9 cellular contexts compared by ENCODE assay signal in the genomic region with DNA sequence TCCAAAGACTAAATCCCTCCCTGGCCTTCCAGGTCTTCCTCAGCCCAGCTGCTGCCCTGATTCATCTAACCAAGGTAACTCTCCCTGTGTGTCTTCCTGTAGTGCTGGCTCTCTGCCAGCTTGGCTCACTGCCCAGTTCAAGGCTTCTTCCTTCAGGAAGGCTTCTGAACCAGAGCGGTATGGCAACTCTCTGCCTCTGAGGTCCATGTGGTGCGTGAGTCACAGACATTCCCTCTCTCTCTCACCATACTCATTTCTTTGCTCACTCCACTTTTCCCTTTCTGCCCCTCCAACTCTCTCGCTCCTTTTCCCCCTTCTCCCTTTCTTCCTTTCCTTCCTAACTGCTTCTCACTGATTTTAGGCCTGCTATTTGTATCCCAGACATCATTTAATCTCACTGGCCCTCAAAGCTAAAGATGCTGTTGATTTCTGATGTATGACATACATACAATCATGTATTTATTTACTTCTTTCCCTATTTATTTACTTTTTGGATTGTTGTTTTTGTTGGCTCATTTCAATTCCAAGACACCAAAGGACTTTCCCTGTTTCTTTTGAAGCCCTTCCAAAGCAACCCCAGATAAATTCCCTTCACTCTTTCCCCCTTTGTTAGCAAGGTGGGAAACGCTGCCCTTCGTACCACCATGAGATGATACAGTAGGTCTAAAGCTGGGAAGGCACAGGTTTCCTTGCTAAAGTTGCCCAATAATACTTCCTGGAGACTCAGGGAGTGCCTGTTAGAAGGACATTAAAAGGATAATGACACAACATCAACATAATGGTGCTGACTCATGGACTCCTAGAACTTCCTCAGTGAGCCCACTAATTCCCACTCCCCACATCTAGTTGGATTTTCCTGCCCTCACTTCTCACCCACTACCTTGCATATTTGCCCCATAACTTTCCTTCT. TPM values are rescaled to one million over a fixed set of nuclear protein-coding genes. Genes with fewer than 3 reads are reported as not detected.
DNase-seq lines count a peak whose midpoint lies in the region; ATAC-seq and TF ChIP-seq lines count a peak whose summit lies in the region.
"Had no signal": no experiment of that assay in that cellular context is flagged by ENCODE, and none has a peak within 500 bp of the region (broad histone marks: within the 10 kb centered on the region; RNA-seq: fewer than 3 reads in every experiment).

No MANE protein-coding gene starts in this region.

- DNase-seq in EL (peak; percentile 98), NCI-H128 (lab: John Stamatoyannopoulos, UW; ENCODE audit: unreplicated experiment) (peak; percentile 65), T follicular helper cell (ENCODE audit: low read depth) (peak; percentile 27), fibroblast of villous mesenchyme (ENCODE audit: low read depth) (peak; percentile 95)

- H3K27ac ChIP-seq in skin epidermis, result peak overlapping the region in 13 of 21 experiments; percentile 22 to 75 (median 58)

- TF ChIP-seq CTCF in fibroblast of villous mesenchyme (IDR thresholded peaks at IDR 0.05; ENCODE audit: insufficient read depth, low read depth, low read length), result no peak

- H3K4me3 ChIP-seq in fibroblast of villous mesenchyme (ENCODE audit: low read depth, low read length) (no peak overlapping the region), skin epidermis (no peak overlapping the region)

- ATAC-seq in HG02973 (IDR thresholded peaks at IDR 0.05; ENCODE audit: unreplicated experiment), result no peak
- no peak for ATAC-seq in HG02981 (IDR thresholded peaks at IDR 0.05; ENCODE audit: unreplicated experiment)
- ATAC-seq in GM21825 (IDR thresholded peaks at IDR 0.05; ENCODE audit: unreplicated experiment), result no peak

RNA-seq across cellular contexts. Expression of a gene that starts 17.8 kb away (rescaled TPM):
- total RNA-seq in fibroblast of villous mesenchyme, result 0.32 and 0.43 TPM in 2 replicates
- total RNA-seq: liver had no signal

RNA-seq across cellular contexts. Expression of a gene that starts 19.7 kb away (rescaled TPM):
- total RNA-seq in fibroblast of villous mesenchyme, result under 0.01 TPM in 1 of 2 replicates, not detected in the other

RNA-seq across cellular contexts. Expression of a gene that starts 43.1 kb away (rescaled TPM):
- 167 and 277 TPM in 2 replicates for total RNA-seq in fibroblast of villous mesenchyme

RNA-seq across cellular contexts. Expression of a gene that starts 55.5 kb away (rescaled TPM):
- total RNA-seq in fibroblast of villous mesenchyme, result not detected in 2 replicates

Comparison
In these comparisons a context has a peak if more than half of its experiments do, and no peak if none do; other contexts are left out.
1. DNase-seq: peak in every context shown above with its lines; median percentile 98 in EL; 95 in fibroblast of villous mesenchyme; 65 in NCI-H128; 27 in T follicular helper cell.